In the genomic region with DNA sequence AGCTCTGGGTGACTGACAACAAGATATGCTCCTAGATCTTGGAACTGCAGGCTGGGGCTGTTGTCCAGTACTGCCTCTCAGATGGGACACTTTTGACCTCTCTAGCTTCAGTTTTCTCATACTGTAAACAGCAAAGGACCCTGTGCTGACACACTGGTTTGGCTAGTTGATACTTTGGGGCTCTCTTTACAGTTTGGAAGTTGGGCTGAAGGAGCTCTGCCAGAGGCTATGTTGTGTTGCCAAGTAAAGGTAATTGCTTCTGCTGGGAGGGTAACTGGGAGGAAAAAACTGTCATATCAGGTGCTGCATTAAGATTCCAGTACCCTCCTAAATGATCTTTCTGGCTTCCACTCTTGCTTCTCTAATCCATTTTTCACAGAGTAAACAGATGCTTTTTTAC, we compare ENCODE assay signal across 1 cellular context.
TF ChIP-seq lines count a peak whose summit lies in the region.

No MANE protein-coding gene starts in this region.

TF ChIP-seq in K562, 482 proteins besides CTCF, POLR2A, EP300 and RAD21 (continued from another document):
- TF ChIP-seq, protein P1, sequence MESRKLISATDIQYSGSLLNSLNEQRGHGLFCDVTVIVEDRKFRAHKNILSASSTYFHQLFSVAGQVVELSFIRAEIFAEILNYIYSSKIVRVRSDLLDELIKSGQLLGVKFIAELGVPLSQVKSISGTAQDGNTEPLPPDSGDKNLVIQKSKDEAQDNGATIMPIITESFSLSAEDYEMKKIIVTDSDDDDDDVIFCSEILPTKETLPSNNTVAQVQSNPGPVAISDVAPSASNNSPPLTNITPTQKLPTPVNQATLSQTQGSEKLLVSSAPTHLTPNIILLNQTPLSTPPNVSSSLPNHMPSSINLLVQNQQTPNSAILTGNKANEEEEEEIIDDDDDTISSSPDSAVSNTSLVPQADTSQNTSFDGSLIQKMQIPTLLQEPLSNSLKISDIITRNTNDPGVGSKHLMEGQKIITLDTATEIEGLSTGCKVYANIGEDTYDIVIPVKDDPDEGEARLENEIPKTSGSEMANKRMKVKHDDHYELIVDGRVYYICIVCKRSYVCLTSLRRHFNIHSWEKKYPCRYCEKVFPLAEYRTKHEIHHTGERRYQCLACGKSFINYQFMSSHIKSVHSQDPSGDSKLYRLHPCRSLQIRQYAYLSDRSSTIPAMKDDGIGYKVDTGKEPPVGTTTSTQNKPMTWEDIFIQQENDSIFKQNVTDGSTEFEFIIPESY (CRISPR knock-in tag; IDR thresholded peaks at IDR 0.05) = no peak
- TF ChIP-seq, protein P2, sequence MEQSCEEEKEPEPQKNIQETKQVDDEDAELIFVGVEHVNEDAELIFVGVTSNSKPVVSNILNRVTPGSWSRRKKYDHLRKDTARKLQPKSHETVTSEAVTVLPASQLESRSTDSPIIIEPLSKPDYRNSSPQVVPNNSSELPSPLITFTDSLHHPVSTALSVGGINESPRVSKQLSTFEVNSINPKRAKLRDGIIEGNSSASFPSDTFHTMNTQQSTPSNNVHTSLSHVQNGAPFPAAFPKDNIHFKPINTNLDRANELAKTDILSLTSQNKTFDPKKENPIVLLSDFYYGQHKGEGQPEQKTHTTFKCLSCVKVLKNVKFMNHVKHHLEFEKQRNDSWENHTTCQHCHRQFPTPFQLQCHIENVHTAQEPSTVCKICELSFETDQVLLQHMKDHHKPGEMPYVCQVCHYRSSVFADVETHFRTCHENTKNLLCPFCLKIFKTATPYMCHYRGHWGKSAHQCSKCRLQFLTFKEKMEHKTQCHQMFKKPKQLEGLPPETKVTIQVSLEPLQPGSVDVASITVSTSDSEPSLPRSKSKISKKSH (CRISPR knock-in tag; IDR thresholded peaks at IDR 0.05) = no peak
